Comparison of ENCODE assay signal across 8 cellular contexts in genomic region chr2:168831662-168832061, GRCh38. TPM values are rescaled to one million over a fixed set of nuclear protein-coding genes. Genes with fewer than 3 reads are reported as not detected.
"Had no signal": no experiment of that assay in that cellular context is flagged by ENCODE, and none has a peak within 500 bp of the region (broad histone marks: within the 10 kb centered on the region; RNA-seq: fewer than 3 reads in every experiment).

No MANE protein-coding gene starts in this region.

- ATAC-seq: GM12878 had no signal

- FAIRE-seq: G401.6, GM12878, GM12891, GM18507, GM19239 had no signal

- H3K4me3 ChIP-seq: GM12878 had no signal

- DNase-seq: GDM1, GF-D8 had no signal

RNA-seq across cellular contexts. Expression of gene NOSTRIN, which starts 29.2 kb away (rescaled TPM):
- total RNA-seq: G401 had no signal
